8 cellular contexts compared by ENCODE assay signal in the genomic region with DNA sequence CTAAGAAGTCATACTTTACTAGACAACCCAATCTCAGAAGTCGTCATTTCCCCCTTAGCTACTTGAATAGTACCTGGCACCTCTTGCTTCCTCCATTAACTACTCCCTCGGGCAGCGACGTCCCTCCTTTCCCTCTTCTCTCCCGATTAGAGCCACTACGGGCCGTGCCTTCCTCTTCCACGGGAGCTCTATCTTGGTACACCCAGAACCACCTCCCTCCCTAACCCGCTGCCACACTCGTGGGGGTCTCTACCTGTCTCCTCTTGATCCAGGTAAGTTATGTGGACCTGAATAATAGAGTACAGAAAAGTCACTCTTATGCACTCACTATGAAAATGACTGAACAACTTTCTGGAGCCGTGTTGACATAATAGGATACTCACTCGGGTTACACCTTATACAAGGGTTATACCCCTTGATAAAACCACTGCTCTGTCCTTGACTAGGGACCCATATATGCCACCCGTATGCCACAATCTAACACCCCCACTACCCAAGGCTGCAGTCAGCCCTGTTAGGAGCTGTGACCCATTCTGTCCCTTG. TPM values are rescaled to one million over a fixed set of nuclear protein-coding genes. Genes with fewer than 3 reads are reported as not detected.
A peak's percentile ranks its signal among the peaks of the same experiment; 100 is the strongest.
DNase-seq lines count a peak whose midpoint lies in the region; ATAC-seq and TF ChIP-seq lines count a peak whose summit lies in the region.

No MANE protein-coding gene starts in this region.

- peak overlapping the region; percentile 89 for H3K4me3 ChIP-seq in retinal pigment epithelial cell (ENCODE audit: low read length)

- peak overlapping the region; percentile 95 for H3K4me3 Mint-ChIP-seq in activated T-helper 1 cell treated with anti-CD3 and anti-CD28 coated beads, Interleukin-12 subunit alpha, Interleukin-12 subunit beta, Interleukin-2, Interleukin-4 antibody, amounts not matched to agents 30 ng/mL and 10 ng/mL and 1 ng/mL, durations not matched to agents 14 hours and 24 hours and 36 hours

- DNase-seq in ACHN (peak; percentile 22), left ventricle myocardium superior (no peak), retinal pigment epithelial cell (ENCODE audit: low read depth) (no peak), SK-N-DZ (ENCODE audit: low spot score) (no peak)
- no peak for DNase-seq in activated T-helper 1 cell treated with anti-CD3 and anti-CD28 coated beads, Interleukin-12 subunit alpha, Interleukin-12 subunit beta, Interleukin-2, Interleukin-4 antibody, amounts not matched to agents 30 ng/mL and 10 ng/mL and 1 ng/mL, durations not matched to agents 14 hours and 24 hours and 36 hours (ENCODE audit: low spot score)

- ATAC-seq in GM18868 (IDR thresholded peaks at IDR 0.05; ENCODE audit: unreplicated experiment) (peak; percentile 11), HG03571 (IDR thresholded peaks at IDR 0.05; ENCODE audit: unreplicated experiment) (peak; percentile 8), left ventricle myocardium superior (peak; percentile 33), GM19328 (IDR thresholded peaks at IDR 0.05; ENCODE audit: unreplicated experiment) (no peak)

- in situ Hi-C loops in ACHN (cut with HindIII; ENCODE audit: low pct_ligation_motif_present, low pct_unique_long_range_greater_than_20kb, low sequenced_read_pairs), result no loop called here

- peaks cover 19% of the 10 kb centered on the region for H3K36me3 Mint-ChIP-seq in activated T-helper 1 cell treated with anti-CD3 and anti-CD28 coated beads, Interleukin-12 subunit alpha, Interleukin-12 subunit beta, Interleukin-2, Interleukin-4 antibody, amounts not matched to agents 30 ng/mL and 10 ng/mL and 1 ng/mL, durations not matched to agents 14 hours and 24 hours and 36 hours (ENCODE audit: low read depth)

- no peak for TF ChIP-seq CTCF in retinal pigment epithelial cell (conservative IDR thresholded peaks at IDR 0.05; ENCODE audit: low read depth, low read length)

- H3K9me3 Mint-ChIP-seq in activated T-helper 1 cell treated with anti-CD3 and anti-CD28 coated beads, Interleukin-12 subunit alpha, Interleukin-12 subunit beta, Interleukin-2, Interleukin-4 antibody, amounts not matched to agents 30 ng/mL and 10 ng/mL and 1 ng/mL, durations not matched to agents 14 hours and 24 hours and 36 hours, result no peaks in the 10 kb centered on the region

- no peaks in the 10 kb centered on the region for H3K27me3 Mint-ChIP-seq in activated T-helper 1 cell treated with anti-CD3 and anti-CD28 coated beads, Interleukin-12 subunit alpha, Interleukin-12 subunit beta, Interleukin-2, Interleukin-4 antibody, amounts not matched to agents 30 ng/mL and 10 ng/mL and 1 ng/mL, durations not matched to agents 14 hours and 24 hours and 36 hours (ENCODE audit: insufficient read depth)

- H3K27ac Mint-ChIP-seq in activated T-helper 1 cell treated with anti-CD3 and anti-CD28 coated beads, Interleukin-12 subunit alpha, Interleukin-12 subunit beta, Interleukin-2, Interleukin-4 antibody, amounts not matched to agents 30 ng/mL and 10 ng/mL and 1 ng/mL, durations not matched to agents 14 hours and 24 hours and 36 hours, result peak overlapping the region; percentile 95

- intact Hi-C loops in activated T-helper 1 cell treated with anti-CD3 and anti-CD28 coated beads, Interleukin-12 subunit alpha, Interleukin-12 subunit beta, Interleukin-2, Interleukin-4 antibody, amounts not matched to agents 30 ng/mL and 10 ng/mL and 1 ng/mL, durations not matched to agents 14 hours and 24 hours and 36 hours (cut with micrococcal nuclease), result loop anchor here (1.0 kb wide), 2 partner anchors 25 to 31 kb away; partner anchors contain the start of gene IER3IP1
- intact Hi-C loops in left ventricle myocardium superior (cut with micrococcal nuclease), result no loop called here

- peaks cover 35% of the 10 kb centered on the region for H3K4me1 Mint-ChIP-seq in activated T-helper 1 cell treated with anti-CD3 and anti-CD28 coated beads, Interleukin-12 subunit alpha, Interleukin-12 subunit beta, Interleukin-2, Interleukin-4 antibody, amounts not matched to agents 30 ng/mL and 10 ng/mL and 1 ng/mL, durations not matched to agents 14 hours and 24 hours and 36 hours (ENCODE audit: low read depth)

RNA-seq across cellular contexts. Expression of gene HDHD2, which starts 0.6 kb away (rescaled TPM):
- total RNA-seq in activated T-helper 1 cell treated with anti-CD3 and anti-CD28 coated beads, Interleukin-12 subunit alpha, Interleukin-12 subunit beta, Interleukin-2, Interleukin-4 antibody, amounts not matched to agents 30 ng/mL and 10 ng/mL and 1 ng/mL, durations not matched to agents 14 hours and 24 hours and 36 hours, result 36.8 and 39.4 TPM in 2 replicates
- total RNA-seq in left ventricle myocardium superior, result 40.2 TPM
- polyA plus RNA-seq in SK-N-DZ (2014; cell fraction: cytosol; rRNA removed), result 26.8 and 27.4 TPM in 2 replicates
- 17.3 and 25.3 TPM in 2 replicates for polyA plus RNA-seq in SK-N-DZ (2014; cell fraction: nucleus; rRNA removed)

RNA-seq across cellular contexts. Expression of gene IER3IP1, which starts 25.3 kb away (rescaled TPM):
- 14.7 and 16.3 TPM in 2 replicates for total RNA-seq in activated T-helper 1 cell treated with anti-CD3 and anti-CD28 coated beads, Interleukin-12 subunit alpha, Interleukin-12 subunit beta, Interleukin-2, Interleukin-4 antibody, amounts not matched to agents 30 ng/mL and 10 ng/mL and 1 ng/mL, durations not matched to agents 14 hours and 24 hours and 36 hours
- total RNA-seq in left ventricle myocardium superior, result 10.3 TPM
- 17.9 and 18.6 TPM in 2 replicates for polyA plus RNA-seq in SK-N-DZ (2014; cell fraction: cytosol; rRNA removed)
- polyA plus RNA-seq in SK-N-DZ (2014; cell fraction: nucleus; rRNA removed), result 7.5 and 11.7 TPM in 2 replicates
